ENCODE assay signal across 1 cellular context in genomic region chr5:78699565-78700143, GRCh38.
TF ChIP-seq lines count a peak whose summit lies in the region.

No MANE protein-coding gene starts in this region.

TF ChIP-seq in HEK293, 187 proteins besides CTCF, POLR2A, EP300 and RAD21 (continued from another document and continues in another):
- TF ChIP-seq ZNF513 (tag by site-specific recombination; IDR thresholded peaks at IDR 0.05) (peak; percentile 47; the same call in 1 of the 2 replicates), ZNF324 (tag by site-specific recombination; IDR thresholded peaks at IDR 0.05) (peak; percentile 31; the same call in 1 of the 2 replicates), PRDM6 (tag by site-specific recombination; IDR thresholded peaks at IDR 0.05) (peak; percentile 26; the same call in 1 of the 2 replicates), ZNF398 (tag by site-specific recombination; IDR thresholded peaks at IDR 0.05) (peak; percentile 76), ZNF280D (tag by site-specific recombination; IDR thresholded peaks at IDR 0.05) (0 out of 2 replicates have a peak, but pooled peaks have one; percentile 25), ZNF501 (tag by site-specific recombination; IDR thresholded peaks at IDR 0.05) (peak; percentile 51; the same call in 1 of the 2 replicates), ZNF843 (tag by site-specific recombination; IDR thresholded peaks at IDR 0.05) (peak; percentile 43; the same call in 1 of the 2 replicates), ZNF488 (tag by site-specific recombination; IDR thresholded peaks at IDR 0.05) (no peak), EGR2 (tag by site-specific recombination; IDR thresholded peaks at IDR 0.05; ENCODE audit: low read depth) (peak; percentile 98), ZNF529 (tag by site-specific recombination; IDR thresholded peaks at IDR 0.05; ENCODE audit: insufficient replicate concordance) (no peak), ZNF707 (tag by site-specific recombination; IDR thresholded peaks at IDR 0.05) (no peak), TCF7L2 (IDR thresholded peaks at IDR 0.05; ENCODE audit: borderline replicate concordance, low read depth, low read length) (no peak), PRDM4 (tag by site-specific recombination; IDR thresholded peaks at IDR 0.05) (no peak), KLF10 (tag by site-specific recombination; IDR thresholded peaks at IDR 0.05) (peak; percentile 91), YY2 (tag by site-specific recombination; IDR thresholded peaks at IDR 0.05) (0 out of 2 replicates have a peak, but pooled peaks have one; percentile 31), ZNF426 (tag by site-specific recombination; IDR thresholded peaks at IDR 0.05) (no peak), ZFHX2 (tag by site-specific recombination; conservative IDR thresholded peaks at IDR 0.05) (peak; percentile 99), KLF9 (tag by site-specific recombination; IDR thresholded peaks at IDR 0.05; ENCODE audit: low read depth) (peak; percentile 85), ZNF518A (tag by site-specific recombination; conservative IDR thresholded peaks at IDR 0.05; ENCODE audit: low read depth) (peak; percentile 48; the same call in 1 of the 2 replicates), KLF8 (tag by site-specific recombination; IDR thresholded peaks at IDR 0.05) (peak; percentile 55; the same call in 1 of the 2 replicates), ZNF24 (tag by site-specific recombination; IDR thresholded peaks at IDR 0.05) (0 out of 2 replicates have a peak, but pooled peaks have one; percentile 47), OSR2 (tag by site-specific recombination; IDR thresholded peaks at IDR 0.05) (no peak), PRDM1 (tag by site-specific recombination; IDR thresholded peaks at IDR 0.05) (peak; percentile 28; the same call in 1 of the 2 replicates), ZBTB10 (tag by site-specific recombination; IDR thresholded peaks at IDR 0.05) (peak; percentile 68; the same call in 1 of the 2 replicates), KLF1 (tag by site-specific recombination; IDR thresholded peaks at IDR 0.05) (peak; percentile 96), MEIS1 (CRISPR knock-in tag; IDR thresholded peaks at IDR 0.05; ENCODE audit: borderline replicate concordance) (no peak), ZNF76 (tag by site-specific recombination; IDR thresholded peaks at IDR 0.05; ENCODE audit: borderline replicate concordance, low read depth) (peak; percentile 44; the same call in 1 of the 2 replicates), KLF7 (tag by site-specific recombination; IDR thresholded peaks at IDR 0.05; ENCODE audit: borderline replicate concordance) (peak; percentile 30; the same call in 1 of the 2 replicates), ZBTB17 (tag by site-specific recombination; IDR thresholded peaks at IDR 0.05) (peak; percentile 90), INSM2 (tag by site-specific recombination; IDR thresholded peaks at IDR 0.05) (peak; percentile 51; the same call in 1 of the 2 replicates)
